8 cellular contexts compared by ENCODE assay signal in the genomic region with DNA sequence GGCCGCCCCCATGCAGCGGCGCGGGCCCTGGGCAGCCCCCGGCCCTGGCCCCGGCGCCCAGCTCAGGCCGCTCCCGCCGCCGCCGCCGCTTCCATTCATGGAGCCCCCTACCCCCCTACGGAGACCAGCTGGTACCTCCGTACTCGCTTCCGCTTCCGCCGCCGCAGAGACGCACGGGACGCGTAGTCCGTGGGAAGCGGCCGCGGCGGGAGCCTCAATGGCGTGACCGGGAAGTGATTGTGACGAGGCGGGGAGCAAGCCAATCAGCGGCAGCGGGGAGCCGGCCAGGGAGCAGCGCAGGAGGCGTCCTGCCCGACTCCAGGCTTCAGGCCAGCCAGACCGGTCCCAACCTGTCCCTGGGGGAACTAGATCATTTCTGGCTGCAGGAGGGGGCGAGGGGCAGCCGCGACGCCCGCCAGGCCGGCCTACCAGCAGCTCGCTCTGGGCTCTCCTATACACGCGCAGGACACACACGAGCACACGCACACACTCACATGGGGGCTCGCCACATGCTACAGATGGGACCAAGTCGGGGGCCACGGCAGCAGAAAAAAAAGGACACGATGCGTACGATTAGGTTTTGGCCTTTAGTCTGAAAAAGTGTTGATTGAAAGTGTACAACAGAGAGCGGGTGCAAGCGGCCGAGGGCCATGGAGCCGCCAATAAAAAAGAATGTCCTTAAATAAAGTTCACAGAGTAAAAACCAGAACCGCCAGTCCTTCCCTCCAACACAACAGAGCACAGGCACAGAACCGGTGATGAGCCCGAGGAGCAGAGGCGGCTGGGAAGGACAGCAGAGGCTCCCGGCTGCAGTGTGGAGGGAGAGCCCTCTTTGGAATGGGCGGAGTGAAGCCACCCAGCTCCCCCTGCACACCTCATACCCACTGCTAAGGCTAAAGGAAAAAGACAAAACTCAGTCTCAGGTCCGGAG. TPM values are rescaled to one million over a fixed set of nuclear protein-coding genes. Genes with fewer than 3 reads are reported as not detected.
A peak's percentile ranks its signal among the peaks of the same experiment; 100 is the strongest.
DNase-seq lines count a peak whose midpoint lies in the region; ATAC-seq and TF ChIP-seq lines count a peak whose summit lies in the region.

A gene with protein sequence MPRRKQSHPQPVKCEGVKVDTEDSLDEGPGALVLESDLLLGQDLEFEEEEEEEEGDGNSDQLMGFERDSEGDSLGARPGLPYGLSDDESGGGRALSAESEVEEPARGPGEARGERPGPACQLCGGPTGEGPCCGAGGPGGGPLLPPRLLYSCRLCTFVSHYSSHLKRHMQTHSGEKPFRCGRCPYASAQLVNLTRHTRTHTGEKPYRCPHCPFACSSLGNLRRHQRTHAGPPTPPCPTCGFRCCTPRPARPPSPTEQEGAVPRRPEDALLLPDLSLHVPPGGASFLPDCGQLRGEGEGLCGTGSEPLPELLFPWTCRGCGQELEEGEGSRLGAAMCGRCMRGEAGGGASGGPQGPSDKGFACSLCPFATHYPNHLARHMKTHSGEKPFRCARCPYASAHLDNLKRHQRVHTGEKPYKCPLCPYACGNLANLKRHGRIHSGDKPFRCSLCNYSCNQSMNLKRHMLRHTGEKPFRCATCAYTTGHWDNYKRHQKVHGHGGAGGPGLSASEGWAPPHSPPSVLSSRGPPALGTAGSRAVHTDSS (minus strand): TSS at position 109 of the 931 bp plus-strand sequence. CDS start 208 bp downstream, outside the sequence.

- peak within 1 kb of the TSS; percentile 80 to 94 for H3K9ac ChIP-seq in duodenal mucosa (ENCODE audit: low read depth in 1 of 2, low read length in 2 of 2)

- TF ChIP-seq CTCF in BJ (IDR thresholded peaks at IDR 0.05; ENCODE audit: insufficient read depth, low read depth, low read length) (no peak), lower lobe of right lung (IDR thresholded peaks at IDR 0.05) (no peak)

- DNase-seq in BJ (ENCODE audit: low read depth), result peak; percentile 68
- DNase-seq in NCI-H82 (lab: John Stamatoyannopoulos, UW), result peak; percentile 97
- peak; percentile 93 for DNase-seq in activated CD4-positive, alpha-beta memory T cell treated with anti-CD3 and anti-CD28 coated beads, Interleukin-2, amount 10 ng/mL, durations not matched to agents 7 days and 5 days
- DNase-seq in lower lobe of right lung, result peak; percentile 98
- DNase-seq in stimulated activated CD4-positive, alpha-beta T cell treated with anti-CD3 and anti-CD28 coated beads, TNF-alpha, amount 100 ng/mL, for 1 hour (ENCODE audit: low read depth in 3 of 3, low spot score in 1 of 3), result peak; percentile 59 to 77 (median 73)

- peak within 1 kb of the TSS; percentile 87 for H3K4me3 Mint-ChIP-seq in activated CD4-positive, alpha-beta memory T cell treated with anti-CD3 and anti-CD28 coated beads, Interleukin-2, amount 10 ng/mL, durations not matched to agents 7 days and 5 days

- no peaks in the 10 kb centered on the region for H3K27me3 ChIP-seq in BJ (ENCODE audit: control insufficient read depth, insufficient read depth, low read length)
- no peaks in the 10 kb centered on the region for H3K27me3 ChIP-seq in duodenal mucosa (ENCODE audit: control insufficient read depth in 1 of 2, insufficient read depth in 2 of 2, low read length in 2 of 2)
- no peaks in the 10 kb centered on the region for H3K27me3 ChIP-seq in lower lobe of right lung (ENCODE audit: low read depth)

- POLR2A ChIA-PET in BJ (lab: Charles Lee), result interaction anchor here (0.6 to 0.7 kb wide), 3 partner anchors 11 to 58 kb away, joined by 3 to 5 read pairs (median 4); no protein-coding TSS in a partner anchor
- POLR2A ChIA-PET in activated CD4-positive, alpha-beta memory T cell treated with anti-CD3 and anti-CD28 coated beads, Interleukin-2, amount 10 ng/mL, durations not matched to agents 7 days and 5 days (lab: Charles Lee), result interaction anchor here (0.9 to 5.1 kb wide), 13 partner anchors 10 to 302 kb away, joined by 3 to 96 read pairs (median 10); a partner anchor contains a TSS

- H3K4me1 ChIP-seq in duodenal mucosa (ENCODE audit: control insufficient read depth in 1 of 2, insufficient read depth in 2 of 2, low read length in 2 of 2) (peaks cover 21 to 25% of the 10 kb centered on the region in 2 donors), lower lobe of right lung (peaks cover 19% of the 10 kb centered on the region)

- H3K9me3 Mint-ChIP-seq in activated CD4-positive, alpha-beta memory T cell treated with anti-CD3 and anti-CD28 coated beads, Interleukin-2, amount 10 ng/mL, durations not matched to agents 7 days and 5 days, result no peaks in the 10 kb centered on the region

- H3K9me3 ChIP-seq in duodenal mucosa (ENCODE audit: control insufficient read depth in 1 of 2, low read length in 2 of 2), result no peaks in the 10 kb centered on the region
- H3K9me3 ChIP-seq in lower lobe of right lung, result no peaks in the 10 kb centered on the region

- CTCF ChIA-PET in BJ (lab: Yijun Ruan, JAX), result interaction anchor here (0.7 to 1.4 kb wide), 5 partner anchors 11 to 302 kb away, joined by 3 to 4 read pairs (median 3); a partner anchor contains a TSS
- CTCF ChIA-PET in activated CD4-positive, alpha-beta memory T cell treated with anti-CD3 and anti-CD28 coated beads, Interleukin-2, amount 10 ng/mL, durations not matched to agents 7 days and 5 days (lab: Charles Lee), result interaction anchor here (0.6 to 3.4 kb wide), 5 partner anchors 10 to 303 kb away, joined by 3 to 14 read pairs (median 5); a partner anchor contains a TSS

- ATAC-seq in GM19324 (IDR thresholded peaks at IDR 0.05; ENCODE audit: low FRiP score, unreplicated experiment), result peak; percentile 86
- ATAC-seq in HG03520 (IDR thresholded peaks at IDR 0.05; ENCODE audit: unreplicated experiment), result peak; percentile 71
- peak; percentile 96 to 97 for ATAC-seq in lower lobe of right lung

- H3K27me3 Mint-ChIP-seq in activated CD4-positive, alpha-beta memory T cell treated with anti-CD3 and anti-CD28 coated beads, Interleukin-2, amount 10 ng/mL, durations not matched to agents 7 days and 5 days, result no peaks in the 10 kb centered on the region

- intact Hi-C loops in lower lobe of right lung (cut with DNase I), result no loop called here

- H3K4me1 Mint-ChIP-seq in activated CD4-positive, alpha-beta memory T cell treated with anti-CD3 and anti-CD28 coated beads, Interleukin-2, amount 10 ng/mL, durations not matched to agents 7 days and 5 days, result peaks cover 37% of the 10 kb centered on the region

- H3K4me3 ChIP-seq in BJ (ENCODE audit: low read depth, low read length) (peak within 1 kb of the TSS; percentile 89), duodenal mucosa (ENCODE audit: low read depth in 1 of 2, low read length in 2 of 2) (peak within 1 kb of the TSS; percentile 85 to 92), lower lobe of right lung (peak within 1 kb of the TSS; percentile 73)

- peaks cover 80% of the 10 kb centered on the region for H3K36me3 Mint-ChIP-seq in activated CD4-positive, alpha-beta memory T cell treated with anti-CD3 and anti-CD28 coated beads, Interleukin-2, amount 10 ng/mL, durations not matched to agents 7 days and 5 days (ENCODE audit: low read depth)

- H3K27ac Mint-ChIP-seq in activated CD4-positive, alpha-beta memory T cell treated with anti-CD3 and anti-CD28 coated beads, Interleukin-2, amount 10 ng/mL, durations not matched to agents 7 days and 5 days, result peak within 1 kb of the TSS; percentile 92

- peak within 1 kb of the TSS; percentile 91 for H3K27ac ChIP-seq in duodenal mucosa (ENCODE audit: low read depth, low read length)
- peak within 1 kb of the TSS; percentile 91 for H3K27ac ChIP-seq in lower lobe of right lung

- H3K36me3 ChIP-seq in BJ (ENCODE audit: control insufficient read depth, insufficient read depth, low read length) (peaks cover 35% of the 10 kb centered on the region), duodenal mucosa (ENCODE audit: control insufficient read depth in 1 of 2, insufficient read depth in 2 of 2, low read length in 2 of 2) (peaks cover 45 to 72% of the 10 kb centered on the region in 2 donors), lower lobe of right lung (peaks cover 71% of the 10 kb centered on the region)

RNA-seq across cellular contexts. Expression of the gene that starts here (rescaled TPM):
- 8.4 and 12.2 TPM in 2 replicates for polyA plus RNA-seq in BJ (2011; rRNA removed)
- 3.3 and 9.4 TPM in 2 replicates for polyA minus RNA-seq in BJ (2011; rRNA and poly(A)+ RNA removed)
- 10 to 100 TPM; 15.6 to 16.7 TPM for total RNA-seq in activated CD4-positive, alpha-beta memory T cell treated with anti-CD3 and anti-CD28 coated beads, Interleukin-2, amount 10 ng/mL, durations not matched to agents 7 days and 5 days
- total RNA-seq in lower lobe of right lung, result 13.9 TPM

Comparison
In these comparisons a context has a peak if more than half of its experiments do, and no peak if none do; other contexts are left out.
1. Peak in every context shown above with its lines: DNase-seq, ATAC-seq, H3K4me3 ChIP-seq and H3K27ac ChIP-seq.